In the genomic region with DNA sequence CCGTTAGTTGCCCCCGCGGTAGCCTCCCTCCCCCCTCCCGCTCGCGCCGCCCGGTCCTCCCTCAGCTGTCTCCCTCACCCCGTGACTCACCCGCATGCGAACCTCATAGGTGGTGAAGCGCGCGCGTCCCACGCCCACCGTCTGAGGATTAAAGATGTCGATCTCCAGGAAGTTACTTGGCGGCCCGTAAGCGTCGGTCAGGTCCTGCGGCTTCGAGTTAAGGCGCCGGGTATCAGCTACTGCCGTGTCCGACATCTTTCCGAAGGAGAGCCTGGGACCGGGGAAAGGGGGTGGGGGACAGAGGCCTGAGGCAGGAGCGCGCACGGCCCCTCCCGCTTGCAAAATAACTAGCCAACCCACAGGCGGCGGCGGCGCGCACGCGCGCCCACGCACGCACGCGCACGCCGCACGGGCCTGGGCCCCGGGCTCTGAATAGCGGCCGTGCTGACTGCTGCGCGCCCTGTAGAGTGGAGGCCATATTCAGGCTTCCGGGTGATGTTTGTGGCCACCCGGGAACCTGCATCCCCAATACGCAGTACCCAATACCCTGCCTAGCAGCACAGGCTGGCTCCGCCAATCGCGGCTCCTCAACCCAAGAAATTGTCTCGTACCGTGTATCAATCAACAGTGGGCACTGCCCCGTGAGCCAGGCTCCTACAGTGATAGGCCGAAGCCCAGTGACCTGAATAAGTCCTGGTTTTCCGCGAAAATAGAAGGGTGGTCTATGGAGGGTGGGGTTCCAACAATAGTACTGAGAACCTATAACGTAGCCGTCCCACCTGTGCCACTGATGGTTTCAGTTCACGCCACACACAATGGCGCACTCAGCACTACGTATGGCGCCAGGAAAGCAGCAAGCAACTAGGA, we compare ENCODE assay signal across 8 cellular contexts. TPM values are rescaled to one million over a fixed set of nuclear protein-coding genes. Genes with fewer than 3 reads are reported as not detected.
A peak's percentile ranks its signal among the peaks of the same experiment; 100 is the strongest.
DNase-seq lines count a peak whose midpoint lies in the region; ATAC-seq and TF ChIP-seq lines count a peak whose summit lies in the region.

TSS of gene SNX12 (minus strand) at position 283 of the 867 bp plus-strand sequence. CDS start at position 255, 28 bp downstream.

- peak in 2 of 3 donors; percentile 27 to 85 for TF ChIP-seq CTCF in omental fat pad (IDR thresholded peaks at IDR 0.05)

- peaks cover 6 to 9% of the 10 kb centered on the region in 2 donors for H3K36me3 Mint-ChIP-seq in activated naive CD4-positive, alpha-beta T cell treated with anti-CD3 and anti-CD28 coated beads, Interleukin-2, amount 50 U/mL, for 72 hours

- H3K27ac Mint-ChIP-seq in activated naive CD4-positive, alpha-beta T cell treated with anti-CD3 and anti-CD28 coated beads, Interleukin-2, amount 50 U/mL, for 72 hours = peak within 1 kb of the TSS; percentile 93 to 94

- TF ChIP-seq POLR2A in GM10847 (IDR thresholded peaks at IDR 0.05; ENCODE audit: extremely low read depth, insufficient read length) = peak; percentile 38

- H3K27ac ChIP-seq in temporal lobe (ENCODE audit: low read depth, low read length) = peak within 1 kb of the TSS; percentile 84

- ATAC-seq in HG02642 (IDR thresholded peaks at IDR 0.05; ENCODE audit: poor library complexity, unreplicated experiment) (peak; percentile 96), omental fat pad (ENCODE audit: low FRiP score) (peak; percentile 97)
- peak; percentile 93 to 96 for ATAC-seq in activated naive CD4-positive, alpha-beta T cell treated with anti-CD3 and anti-CD28 coated beads, Interleukin-2, amount 50 U/mL, for 72 hours

- no peaks in the 10 kb centered on the region for H3K9me3 Mint-ChIP-seq in activated naive CD4-positive, alpha-beta T cell treated with anti-CD3 and anti-CD28 coated beads, Interleukin-2, amount 50 U/mL, for 72 hours

- DNase-seq in NCI-H1105 (lab: John Stamatoyannopoulos, UW) = peak; percentile 90
- DNase-seq in SKM-1 (lab: John Stamatoyannopoulos, UW; ENCODE audit: unreplicated experiment) = peak; percentile 72
- DNase-seq in activated naive CD4-positive, alpha-beta T cell treated with anti-CD3 and anti-CD28 coated beads, Interleukin-2, amount 50 U/mL, for 72 hours (ENCODE audit: low spot score in 2 of 2) = peak; percentile 79 to 90
- peak; percentile 56 for DNase-seq in glomerular endothelial cell (ENCODE audit: extremely low read depth, low read depth, low spot score)
- DNase-seq in omental fat pad (ENCODE audit: low spot score) = peak; percentile 61

RNA-seq across cellular contexts. Expression of gene SNX12, which starts in this region (rescaled TPM):
- total RNA-seq in activated naive CD4-positive, alpha-beta T cell treated with anti-CD3 and anti-CD28 coated beads, Interleukin-2, amount 50 U/mL, for 72 hours = 10 to 100 TPM; 37.7 to 42.3 TPM
- total RNA-seq in glomerular endothelial cell (67.2 and 69.6 TPM in 2 replicates), omental fat pad (10 to 100 TPM; 34.9 to 53.4 (median 43.7) TPM), temporal lobe (64.4 TPM)

Comparison
In these comparisons a context has a peak if more than half of its experiments do, and no peak if none do; other contexts are left out.
1. Peak in every context shown above with its lines: DNase-seq, ATAC-seq and H3K27ac ChIP-seq.